Comparison of ENCODE assay signal across 22 cellular contexts in the genomic region with DNA sequence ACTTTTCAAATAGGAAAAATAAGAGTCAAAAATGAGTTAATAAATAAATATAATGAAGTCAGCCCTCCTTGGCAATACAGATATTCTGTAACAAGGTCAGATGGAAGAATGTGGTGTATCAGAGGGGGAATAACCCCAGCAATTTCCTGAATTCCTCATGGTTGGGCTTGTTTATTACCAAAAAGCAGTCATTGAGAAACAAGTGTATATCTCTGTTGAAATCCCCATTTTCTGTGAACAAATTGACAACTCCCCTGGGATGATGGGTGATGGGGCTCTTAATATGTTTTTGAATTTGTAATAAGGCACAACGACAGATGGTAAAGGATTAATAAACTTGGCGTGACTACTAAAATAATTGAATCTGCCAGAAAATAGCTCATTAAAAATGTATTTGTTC. TPM values are rescaled to one million over a fixed set of nuclear protein-coding genes. Genes with fewer than 3 reads are reported as not detected.
DNase-seq lines count a peak whose midpoint lies in the region; ATAC-seq and TF ChIP-seq lines count a peak whose summit lies in the region.
"Had no signal": no experiment of that assay in that cellular context is flagged by ENCODE, and none has a peak within 500 bp of the region (broad histone marks: within the 10 kb centered on the region; RNA-seq: fewer than 3 reads in every experiment).

No MANE protein-coding gene starts in this region.

- WGBS in heart right ventricle, 2 donors: 45 to 55% methylated on average over 2 of the region's 2 CpGs
- 21% methylated on average over 2 of the region's 2 CpGs; no CpG with 5 or more reads in 1 of the 2 donors for WGBS in gastroesophageal sphincter (ENCODE audit: low coverage in 1 of 2), 2 donors

- H3K27ac ChIP-seq in heart right ventricle: peak overlapping the region in 9 of 10 donors; percentile 31 to 81 (median 53)
- H3K27ac ChIP-seq in gastroesophageal sphincter: peak overlapping the region in 3 of 4 donors; percentile 11 to 43 (median 18)

- no peak for DNase-seq in heart right ventricle
- DNase-seq in cardiac septum (ENCODE audit: low spot score): no peak
- DNase-seq in NCI-H446 (lab: John Stamatoyannopoulos, UW): peak; percentile 66 to 88
- DNase-seq in epidermal melanocyte (ENCODE audit: insufficient read length, low spot score): no peak
- DNase-seq in iPS-NIHi11 (ENCODE audit: low spot score): no peak
- no peak for DNase-seq in GF-D8 (lab: John Stamatoyannopoulos, UW)
- DNase-seq in stimulated activated CD4-positive, alpha-beta T cell treated with anti-CD3 and anti-CD28 coated beads, Interleukin-4, amount 100 ng/mL, for 1 hour: no peak
- DNase-seq: ACHN; activated CD4-positive, CD25-positive, alpha-beta regulatory T cell treated with anti-CD3 and anti-CD28 coated beads, Interleukin-2, amount 50 U/mL, for 72 hours; activated CD8-positive, alpha-beta memory T cell treated with anti-CD3 and anti-CD28 coated beads for 24 hours; DND-41; GOT3; left cardiac atrium; midbrain; NCI-H1436 treated with DMSO at 0.1 percent for 48 hours; NCI-H2227 treated with DMSO at 0.1 percent for 48 hours; NK-92 treated with Interleukin-12 subunit alpha and Interleukin-12 subunit beta, amount 100 ng/mL, for 24 hours; stimulated activated CD4-positive, alpha-beta T cell treated with anti-CD3 and anti-CD28 coated beads, Interleukin-2, amount 100 ng/mL, for 48 hours had no signal

- H3K4me1 ChIP-seq in heart right ventricle (peaks cover 5 to 26% (median 17%) of the 10 kb centered on the region in 9 donors), gastroesophageal sphincter (peaks cover 0 to 9% (median 4%) of the 10 kb centered on the region in 3 donors)
- H3K4me1 ChIP-seq: breast epithelium had no signal

- H3K4me3 ChIP-seq in heart right ventricle (no peak overlapping the region), gastroesophageal sphincter (no peak overlapping the region)
- H3K4me3 ChIP-seq: breast epithelium, skin epidermis had no signal

- ATAC-seq in heart right ventricle (no peak), gastroesophageal sphincter (peak; percentile 56)

- TF ChIP-seq POLR2A in gastroesophageal sphincter (IDR thresholded peaks at IDR 0.05): no peak

- TF ChIP-seq CTCF in heart right ventricle (IDR thresholded peaks at IDR 0.05) (no peak), gastroesophageal sphincter (IDR thresholded peaks at IDR 0.05) (no peak)

- H3K36me3 ChIP-seq in heart right ventricle (peaks cover 0 to 78% (median 4%) of the 10 kb centered on the region in 9 donors), gastroesophageal sphincter (no peaks in the 10 kb centered on the region)
- H3K36me3 ChIP-seq: breast epithelium had no signal

- no peak for TF ChIP-seq EP300 in gastroesophageal sphincter (IDR thresholded peaks at IDR 0.05)

- no peaks in the 10 kb centered on the region for H3K9me3 ChIP-seq in heart right ventricle
- no peaks in the 10 kb centered on the region for H3K9me3 ChIP-seq in gastroesophageal sphincter
- H3K9me3 ChIP-seq: breast epithelium had no signal

- H3K27me3 ChIP-seq in heart right ventricle (no peaks in the 10 kb centered on the region), gastroesophageal sphincter (no peaks in the 10 kb centered on the region)
- H3K27me3 ChIP-seq: breast epithelium had no signal

- intact Hi-C loops in heart right ventricle (cut with DNase I) (no loop called here), cardiac septum (cut with DNase I) (no loop called here)

RNA-seq across cellular contexts. Expression of a gene that starts 34.1 kb away (rescaled TPM):
- total RNA-seq in heart right ventricle: 100 to 1,000 TPM in 3 of 10 donors, 10 to 100 TPM in 7; 41.1 to 180 (median 68.0) TPM
- 10 to 100 TPM; 60.4 to 65.6 TPM for polyA plus RNA-seq in heart right ventricle
- 464 TPM for total RNA-seq in cardiac septum
- 10 to 100 TPM; 18.6 to 82.8 (median 29.2) TPM for total RNA-seq in gastroesophageal sphincter
- total RNA-seq: endothelial cell of umbilical vein had no signal
- polyA plus RNA-seq: endothelial cell of umbilical vein had no signal

Comparison
In these comparisons a context has a peak if more than half of its experiments do, and no peak if none do; other contexts are left out.
1. DNase-seq: peak in NCI-H446 (2 of 2); none in heart right ventricle (0 of 2), cardiac septum (single experiment), epidermal melanocyte (single experiment), iPS-NIHi11 (single experiment), GF-D8 (single experiment) and stimulated activated CD4-positive, alpha-beta T cell treated with anti-CD3 and anti-CD28 coated beads, Interleukin-4, amount 100 ng/mL, for 1 hour (single experiment).